ENCODE assay signal across 26 cellular contexts in genomic region chr2:101431486-101431885, GRCh38. TPM values are rescaled to one million over a fixed set of nuclear protein-coding genes. Genes with fewer than 3 reads are reported as not detected.
"Had no signal": no experiment of that assay in that cellular context is flagged by ENCODE, and none has a peak within 500 bp of the region (broad histone marks: within the 10 kb centered on the region; RNA-seq: fewer than 3 reads in every experiment).

No MANE protein-coding gene starts in this region.

- H3K4me3 ChIP-seq: ascending aorta, Peyer's patch, SJCRH30 had no signal

- H3K36me3 ChIP-seq: ascending aorta, Peyer's patch, SJCRH30 had no signal

- ATAC-seq: activated CD8-positive, alpha-beta memory T cell treated with anti-CD3 and anti-CD28 coated beads, Interleukin-2, amount 10 ng/mL, durations not matched to agents 7 days and 5 days; activated naive CD4-positive, alpha-beta T cell treated with anti-CD3 and anti-CD28 coated beads, Interleukin-2, amount 50 U/mL, for 72 hours; activated naive CD8-positive, alpha-beta T cell treated with anti-CD3 and anti-CD28 coated beads, Interleukin-2, amount 50 U/mL, for 24 hours; WTC11 had no signal

- H3K4me2 ChIP-seq: SK-N-SH had no signal

- H3K27ac ChIP-seq: ascending aorta, Peyer's patch, RWPE1, SJCRH30 had no signal

- H3K4me1 ChIP-seq: Peyer's patch, SJCRH30 had no signal

- H3K9ac ChIP-seq: SK-N-SH had no signal

- DNase-seq: activated CD4-positive, alpha-beta T cell treated with anti-CD3 and anti-CD28 coated beads for 1 hour; activated CD4-positive, alpha-beta T cell treated with anti-CD3 and anti-CD28 coated beads, Interleukin-2, amount 10 ng/mL, durations not matched to agents 24 days and 14 days; activated CD4-positive, alpha-beta T cell treated with anti-CD3 and anti-CD28 coated beads, Interleukin-2, amount 50 U/mL, for 48 hours; activated CD8-positive, alpha-beta memory T cell treated with anti-CD3 and anti-CD28 coated beads, Interleukin-2, amount 10 ng/mL, durations not matched to agents 7 days and 5 days; activated effector memory CD4-positive, alpha-beta T cell treated with anti-CD3 and anti-CD28 coated beads, Interleukin-2, amount 50 U/mL, for 16 hours; activated naive CD4-positive, alpha-beta T cell treated with Interleukin-2 at 50 U/mL for 16 hours; activated naive CD8-positive, alpha-beta T cell treated with anti-CD3 and anti-CD28 coated beads, Interleukin-2, amount 50 U/mL, for 24 hours; activated T-cell treated with anti-CD3 and anti-CD28 coated beads, Interleukin-2, amount 50 U/mL, for 24 hours; amniotic stem cell; NCI-H1105 treated with DMSO at 0.1 percent for 48 hours; NCI-H1436 treated with DMSO at 0.1 percent for 48 hours; NCI-H187; NCI-H2081; NCI-H510A treated with DMSO at 0.1 percent for 48 hours; NCI-H69; NK-92 treated with Interleukin-12 subunit alpha and Interleukin-12 subunit beta, amount 100 ng/mL, for 24 hours; OCI-M1; Peyer's patch; Right ventricle myocardium superior; SJCRH30; SK-N-SH; T-helper 1 cell had no signal

- H3K9me3 ChIP-seq: ascending aorta, Peyer's patch, SJCRH30, SK-N-SH had no signal

- H3K27me3 ChIP-seq: ascending aorta, Peyer's patch, SJCRH30 had no signal

RNA-seq across cellular contexts. Expression of gene RFX8, which starts 43.4 kb away (rescaled TPM):
- total RNA-seq: ascending aorta, Peyer's patch, Right ventricle myocardium superior had no signal

RNA-seq across cellular contexts. Expression of gene CREG2, which starts 44.2 kb away (rescaled TPM):
- total RNA-seq: activated CD4-positive, alpha-beta T cell treated with anti-CD3 and anti-CD28 coated beads, Interleukin-2, amount 10 ng/mL, durations not matched to agents 24 days and 14 days; activated CD8-positive, alpha-beta memory T cell treated with anti-CD3 and anti-CD28 coated beads, Interleukin-2, amount 10 ng/mL, durations not matched to agents 7 days and 5 days; activated naive CD4-positive, alpha-beta T cell treated with anti-CD3 and anti-CD28 coated beads, Interleukin-2, amount 50 U/mL, for 72 hours; ascending aorta; Right ventricle myocardium superior had no signal
